ENCODE assay signal across 1 cellular context in genomic region chr3:188241883-188242282, GRCh38.
TF ChIP-seq lines count a peak whose summit lies in the region.

No MANE protein-coding gene starts in this region.

TF ChIP-seq in SK-N-SH, 30 proteins besides CTCF, POLR2A, EP300 and RAD21 (continued from another document):
- TF ChIP-seq TCF12 (IDR thresholded peaks at IDR 0.05) (no peak; the same call in 1 of the 2 replicates), MXI1 (IDR thresholded peaks at IDR 0.05; ENCODE audit: low read depth, low read length) (no peak), USF1 (IDR thresholded peaks at IDR 0.05; ENCODE audit: borderline replicate concordance, low read depth) (no peak), PBX3 (IDR thresholded peaks at IDR 0.05) (peak; percentile 69), SIN3A (IDR thresholded peaks at IDR 0.05; ENCODE audit: borderline replicate concordance, low read depth, low read length) (no peak), MEF2A (IDR thresholded peaks at IDR 0.05; ENCODE audit: borderline replicate concordance, low read depth) (0 out of 2 replicates have a peak, but pooled peaks have one; percentile 12), RFX5 (IDR thresholded peaks at IDR 0.05; ENCODE audit: low read length) (no peak)
